34 cellular contexts compared by ENCODE assay signal in genomic region chr3:81132995-81133394, GRCh38.
"Had no signal": no experiment of that assay in that cellular context is flagged by ENCODE, and none has a peak within 500 bp of the region (broad histone marks: within the 10 kb centered on the region; RNA-seq: fewer than 3 reads in every experiment).

No MANE protein-coding gene starts in this region.

- H3K9ac ChIP-seq: KMS-11 had no signal

- H3K27me3 ChIP-seq: MG63 had no signal

- H3K9me3 ChIP-seq: MG63 had no signal

- H3K27ac ChIP-seq: KMS-11 had no signal

- H3K4me2 ChIP-seq: KMS-11 had no signal

- H3K36me3 ChIP-seq: MG63 had no signal

- DNase-seq: Karpas-422, Kasumi-1, MG63, MM.1S, MV-4-11, NCI-H1048, NCI-H1092, NCI-H1092 treated with DMSO at 0.1 percent for 48 hours, NCI-H1105, NCI-H1105 treated with DMSO at 0.1 percent for 48 hours, NCI-H1417, NCI-H1417 treated with DMSO at 0.1 percent for 48 hours, NCI-H1436, NCI-H1436 treated with DMSO at 0.1 percent for 48 hours, NCI-H146, NCI-H1694, NCI-H1694 treated with DMSO at 0.1 percent for 48 hours, NCI-H187, NCI-H187 treated with DMSO at 0.1 percent for 48 hours, NCI-H1930, NCI-H2029, NCI-H2029 treated with DMSO at 0.1 percent for 48 hours, NCI-H2081, NCI-H2081 treated with DMSO at 0.1 percent for 48 hours, NCI-H2107, NCI-H2171, NCI-H2171 treated with DMSO at 0.1 percent for 48 hours, NCI-H2227 treated with DMSO at 0.1 percent for 48 hours, NCI-H226, NCI-H345, NCI-H446, NCI-H446 treated with DMSO at 0.1 percent for 48 hours, NCI-H510A had no signal

- H3K4me3 ChIP-seq: MG63 had no signal
